ENCODE assay signal across 23 cellular contexts in genomic region chr1:200818248-200818647, GRCh38. TPM values are rescaled to one million over a fixed set of nuclear protein-coding genes. Genes with fewer than 3 reads are reported as not detected.
"Had no signal": no experiment of that assay in that cellular context is flagged by ENCODE, and none has a peak within 500 bp of the region (broad histone marks: within the 10 kb centered on the region; RNA-seq: fewer than 3 reads in every experiment).

No MANE protein-coding gene starts in this region.

- H3K27me3 ChIP-seq: SJSA1 had no signal

- H3K9me3 ChIP-seq: SJSA1 had no signal

- H3K4me3 ChIP-seq: SJSA1, SK-N-MC had no signal

- H3K27ac ChIP-seq: SJSA1, SK-N-MC had no signal

- H3K4me1 ChIP-seq: SJSA1 had no signal

- FAIRE-seq: RCC 7860 had no signal

- DNase-seq: Karpas-422, KG1, MM.1S, NCI-H1092 treated with DMSO at 0.1 percent for 48 hours, NCI-H1436, NCI-H187, NCI-H2029, NCI-H2081 treated with DMSO at 0.1 percent for 48 hours, NCI-H2171, NCI-H226, NCI-H446, NCI-H510A, NCI-H524 treated with DMSO at 0.1 percent for 48 hours, NCI-H69, NCI-H774, Right ventricle myocardium superior, RPMI8226, SIG-M5 had no signal

RNA-seq across cellular contexts. Expression of gene GPR25, which starts 54.5 kb away (rescaled TPM):
- total RNA-seq: HT1080; Right ventricle myocardium superior; SJSA1; T-helper 1 cell treated with Interleukin-12 subunit alpha and Interleukin-12 subunit beta and Interleukin-4 antibody, amounts not matched to agents 30 ng/mL and 1 ng/mL, for 36 hours had no signal
